9 cellular contexts compared by ENCODE assay signal in genomic region chr6:137545073-137545472, GRCh38. TPM values are rescaled to one million over a fixed set of nuclear protein-coding genes. Genes with fewer than 3 reads are reported as not detected.
"Had no signal": no experiment of that assay in that cellular context is flagged by ENCODE, and none has a peak within 500 bp of the region (broad histone marks: within the 10 kb centered on the region; RNA-seq: fewer than 3 reads in every experiment).

No MANE protein-coding gene starts in this region.

- FAIRE-seq: HTR-8/SVneo had no signal

- DNase-seq: IMR-90, KBM-7, KG1 had no signal

- H3K4me1 Mint-ChIP-seq: IgD-negative memory B cell had no signal

- H3K4me3 Mint-ChIP-seq: IgD-negative memory B cell had no signal

- H3K27ac Mint-ChIP-seq: IgD-negative memory B cell had no signal

- H3K9ac ChIP-seq: KMS-11 had no signal

- H3K4me2 ChIP-seq: KMS-11 had no signal

- H3K27ac ChIP-seq: HL-60, KMS-11 had no signal

RNA-seq across cellular contexts. Expression of gene OLIG3, which starts 50.9 kb away (rescaled TPM):
- total RNA-seq: HT-29, HT1080, IMR-90 had no signal
- polyA plus RNA-seq: IgD-negative memory B cell, IMR-90 had no signal
